10 cellular contexts compared by ENCODE assay signal in genomic region chr14:67821121-67821520, GRCh38. TPM values are rescaled to one million over a fixed set of nuclear protein-coding genes. Genes with fewer than 3 reads are reported as not detected.
DNase-seq lines count a peak whose midpoint lies in the region; ATAC-seq and TF ChIP-seq lines count a peak whose summit lies in the region.
"Had no signal": no experiment of that assay in that cellular context is flagged by ENCODE, and none has a peak within 500 bp of the region (broad histone marks: within the 10 kb centered on the region; RNA-seq: fewer than 3 reads in every experiment).

No MANE protein-coding gene starts in this region.

- H4K20me1 ChIP-seq in BLaER1, result no peaks in the 10 kb centered on the region

- no peaks in the 10 kb centered on the region for H3K9me3 Mint-ChIP-seq in activated CD8-positive, alpha-beta T cell treated with anti-CD3 and anti-CD28 coated beads for 36 hours
- H3K9me3 Mint-ChIP-seq in mesothelial cell of epicardium, result no peaks in the 10 kb centered on the region

- H3K9ac ChIP-seq in BLaER1, result peak overlapping the region; percentile 80; the same call in 1 of the 2 replicates

- H3K27me3 ChIP-seq in BLaER1, result no peaks in the 10 kb centered on the region
- H3K27me3 ChIP-seq in uterus, result no peaks in the 10 kb centered on the region
- H3K27me3 ChIP-seq: Peyer's patch had no signal

- ATAC-seq in activated CD8-positive, alpha-beta T cell treated with anti-CD3 and anti-CD28 coated beads for 36 hours, result no peak
- ATAC-seq in HG02763 (IDR thresholded peaks at IDR 0.05; ENCODE audit: unreplicated experiment) (no peak), HG03457 (IDR thresholded peaks at IDR 0.05; ENCODE audit: unreplicated experiment) (no peak)

- intact Hi-C loops in activated CD8-positive, alpha-beta T cell treated with anti-CD3 and anti-CD28 coated beads for 36 hours (cut with micrococcal nuclease), result no loop called here
- intact Hi-C loops in uterus (cut with DNase I; ENCODE audit: low total_unique reads), result no loop called here

- no peak for TF ChIP-seq POLR2A in uterus (IDR thresholded peaks at IDR 0.05)

- peaks cover 14% of the 10 kb centered on the region for H3K4me1 Mint-ChIP-seq in activated CD8-positive, alpha-beta T cell treated with anti-CD3 and anti-CD28 coated beads for 36 hours (ENCODE audit: low read depth)
- peaks cover 16% of the 10 kb centered on the region for H3K4me1 Mint-ChIP-seq in mesothelial cell of epicardium

- H3K4me1 ChIP-seq in BLaER1 (peaks cover 27% of the 10 kb centered on the region), uterus (no peaks in the 10 kb centered on the region)

- CTCF ChIA-PET in activated CD8-positive, alpha-beta T cell treated with anti-CD3 and anti-CD28 coated beads for 36 hours (lab: Charles Lee), result interaction anchor here (2.2 kb wide), 1 partner anchor 17 kb away, joined by 7 read pairs; no protein-coding TSS in a partner anchor

- H3K36me3 Mint-ChIP-seq in activated CD8-positive, alpha-beta T cell treated with anti-CD3 and anti-CD28 coated beads for 36 hours (ENCODE audit: low read depth), result peaks cover 8% of the 10 kb centered on the region
- H3K36me3 Mint-ChIP-seq in mesothelial cell of epicardium, result peaks cover 3% of the 10 kb centered on the region

- POLR2A ChIA-PET in activated CD8-positive, alpha-beta T cell treated with anti-CD3 and anti-CD28 coated beads for 36 hours (lab: Charles Lee), result no interaction called here

- no peak overlapping the region for H3K4me3 ChIP-seq in BLaER1
- peak overlapping the region; percentile 20; the same call in 1 of the 2 replicates for H3K4me3 ChIP-seq in GM08714 (ENCODE audit: low read length)
- H3K4me3 ChIP-seq in uterus, result no peak overlapping the region

- H3K27me3 Mint-ChIP-seq in activated CD8-positive, alpha-beta T cell treated with anti-CD3 and anti-CD28 coated beads for 36 hours, result no peaks in the 10 kb centered on the region
- H3K27me3 Mint-ChIP-seq in mesothelial cell of epicardium (ENCODE audit: low read depth), result no peaks in the 10 kb centered on the region

- H3K9me3 ChIP-seq in BLaER1 (no peaks in the 10 kb centered on the region), uterus (no peaks in the 10 kb centered on the region)
- H3K9me3 ChIP-seq: Peyer's patch had no signal

- no peak for DNase-seq in activated CD8-positive, alpha-beta T cell treated with anti-CD3 and anti-CD28 coated beads for 36 hours
- DNase-seq in mesothelial cell of epicardium (ENCODE audit: low spot score in 2 of 2, unreplicated experiment in 2 of 2) (no peak), SIG-M5 (lab: John Stamatoyannopoulos, UW) (no peak), uterus (no peak)
- DNase-seq: NCI-H2227 treated with DMSO at 0.1 percent for 48 hours had no signal

- H3K4me2 ChIP-seq in BLaER1, result peak overlapping the region; percentile 83

- peak overlapping the region; percentile 99 for H3K27ac Mint-ChIP-seq in activated CD8-positive, alpha-beta T cell treated with anti-CD3 and anti-CD28 coated beads for 36 hours
- H3K27ac Mint-ChIP-seq in mesothelial cell of epicardium, result no peak overlapping the region

- H3K27ac ChIP-seq in BLaER1 (no peak overlapping the region), uterus (no peak overlapping the region)

- peak overlapping the region; percentile 99 for H3K4me3 Mint-ChIP-seq in activated CD8-positive, alpha-beta T cell treated with anti-CD3 and anti-CD28 coated beads for 36 hours
- H3K4me3 Mint-ChIP-seq in mesothelial cell of epicardium, result peak overlapping the region; percentile 99

- TF ChIP-seq CTCF in activated CD8-positive, alpha-beta T cell treated with anti-CD3 and anti-CD28 coated beads for 36 hours (IDR thresholded peaks at IDR 0.05), result no peak
- TF ChIP-seq CTCF in mesothelial cell of epicardium (IDR thresholded peaks at IDR 0.05; ENCODE audit: unreplicated experiment) (no peak), uterus (IDR thresholded peaks at IDR 0.05) (no peak)

- H3K36me3 ChIP-seq in BLaER1 (peaks cover 18% of the 10 kb centered on the region), uterus (no peaks in the 10 kb centered on the region)
- H3K36me3 ChIP-seq: Peyer's patch had no signal

RNA-seq across cellular contexts. Expression of gene RAD51B, which starts 1.5 kb away (rescaled TPM):
- 10 to 100 TPM; 38.2 to 40.6 TPM for total RNA-seq in activated CD8-positive, alpha-beta T cell treated with anti-CD3 and anti-CD28 coated beads for 36 hours
- total RNA-seq in mesothelial cell of epicardium (34.7 to 38.5 TPM (median 34.8 TPM) in 3 replicates), uterus (10 to 100 TPM; 29.5 to 100.0 (median 70.3) TPM)

RNA-seq across cellular contexts. Expression of gene ZFYVE26, which starts 4.7 kb away (rescaled TPM):
- total RNA-seq in activated CD8-positive, alpha-beta T cell treated with anti-CD3 and anti-CD28 coated beads for 36 hours, result 10 to 100 TPM; 14.4 to 16.8 TPM
- 31.3 to 36.1 TPM (median 32.9 TPM) in 3 replicates for total RNA-seq in mesothelial cell of epicardium
- total RNA-seq in uterus, result 10 to 100 TPM; 14.3 to 45.9 (median 28.2) TPM
